ENCODE assay signal across 18 cellular contexts in genomic region chr4:8390604-8391003, GRCh38. TPM values are rescaled to one million over a fixed set of nuclear protein-coding genes. Genes with fewer than 3 reads are reported as not detected.
DNase-seq lines count a peak whose midpoint lies in the region; ATAC-seq and TF ChIP-seq lines count a peak whose summit lies in the region.
"Had no signal": no experiment of that assay in that cellular context is flagged by ENCODE, and none has a peak within 500 bp of the region (broad histone marks: within the 10 kb centered on the region; RNA-seq: fewer than 3 reads in every experiment).

No MANE protein-coding gene starts in this region.

- H3K4me1 ChIP-seq in left ventricle myocardium inferior, result peaks cover 50% of the 10 kb centered on the region
- H3K4me1 ChIP-seq in neural progenitor cell, result peaks cover 19% of the 10 kb centered on the region
- H3K4me1 ChIP-seq in A673 (ENCODE audit: insufficient read depth, low read length, poor library complexity, severe bottlenecking), result peaks cover 6% of the 10 kb centered on the region
- H3K4me1 ChIP-seq in Caco-2, result peaks cover 7% of the 10 kb centered on the region
- H3K4me1 ChIP-seq: BE2C had no signal

- no peaks in the 10 kb centered on the region for H3K27me3 ChIP-seq in left ventricle myocardium inferior (ENCODE audit: low read depth)
- no peaks in the 10 kb centered on the region for H3K27me3 ChIP-seq in neural progenitor cell
- H3K27me3 ChIP-seq in A673 (replicated peaks; ENCODE audit: insufficient read depth, low read depth, low read length, poor library complexity), result no peaks in the 10 kb centered on the region
- H3K27me3 ChIP-seq in Caco-2 (replicated peaks; ENCODE audit: control insufficient read depth, insufficient read depth, low read length), result no peaks in the 10 kb centered on the region
- H3K27me3 ChIP-seq: BE2C had no signal

- H3K4me3 Mint-ChIP-seq in activated T-helper 17 cell treated with anti-CD3 and anti-CD28 coated beads, Interleukin-2, amount 50 U/mL, for 72 hours, result no peak overlapping the region
- no peak overlapping the region for H3K4me3 Mint-ChIP-seq in neural progenitor cell
- no peak overlapping the region for H3K4me3 Mint-ChIP-seq in Caco-2 (ENCODE audit: unreplicated experiment)
- H3K4me3 Mint-ChIP-seq: CD8-positive, alpha-beta T cell had no signal

- no peak for TF ChIP-seq CTCF in left ventricle myocardium inferior (IDR thresholded peaks at IDR 0.05; ENCODE audit: borderline replicate concordance)
- no peak for TF ChIP-seq CTCF in neural progenitor cell (IDR thresholded peaks at IDR 0.05)
- TF ChIP-seq CTCF in A673 (conservative IDR thresholded peaks at IDR 0.05; ENCODE audit: low read depth, low read length), result no peak
- no peak for TF ChIP-seq CTCF in Caco-2 (IDR thresholded peaks at IDR 0.05; ENCODE audit: insufficient read depth in 1 of 2, low read depth in 1 of 2, low read length in 1 of 2, severe bottlenecking in 1 of 2, unreplicated experiment in 1 of 2)

- no peak overlapping the region for H3K9ac ChIP-seq in neural progenitor cell

- H3K9me3 ChIP-seq in left ventricle myocardium inferior (replicated peaks) (no peaks in the 10 kb centered on the region), neural progenitor cell (ENCODE audit: low read depth) (no peaks in the 10 kb centered on the region), A673 (ENCODE audit: low read depth, low read length, poor library complexity, severe bottlenecking) (no peaks in the 10 kb centered on the region), Caco-2 (no peaks in the 10 kb centered on the region)
- H3K9me3 ChIP-seq: BE2C had no signal

- no peaks in the 10 kb centered on the region for H4K20me1 ChIP-seq in neural progenitor cell (ENCODE audit: low read depth)

- CTCF ChIA-PET in A673 (lab: Charles Lee) (no interaction called here), Caco-2 (lab: Charles Lee) (no interaction called here)

- H3K4me1 Mint-ChIP-seq in activated T-helper 17 cell treated with anti-CD3 and anti-CD28 coated beads, Interleukin-2, amount 50 U/mL, for 72 hours, result peaks cover 5% of the 10 kb centered on the region
- H3K4me1 Mint-ChIP-seq in neural progenitor cell (peaks cover 40% of the 10 kb centered on the region), Caco-2 (ENCODE audit: low read depth, unreplicated experiment) (peaks cover 6% of the 10 kb centered on the region)

- H3K4me2 ChIP-seq in neural progenitor cell, result no peak overlapping the region

- peaks cover 91% of the 10 kb centered on the region for H3K36me3 Mint-ChIP-seq in activated T-helper 17 cell treated with anti-CD3 and anti-CD28 coated beads, Interleukin-2, amount 50 U/mL, for 72 hours (ENCODE audit: low read depth)
- peaks cover 10% of the 10 kb centered on the region for H3K36me3 Mint-ChIP-seq in neural progenitor cell
- no peaks in the 10 kb centered on the region for H3K36me3 Mint-ChIP-seq in Caco-2 (ENCODE audit: insufficient read depth, unreplicated experiment)

- POLR2A ChIA-PET in A673 (lab: Charles Lee; ENCODE audit: low non-redundant PET) (no interaction called here), Caco-2 (lab: Charles Lee) (no interaction called here)

- peaks cover 10% of the 10 kb centered on the region for H3F3A ChIP-seq in neural progenitor cell (ENCODE audit: low read depth)

- ATAC-seq in Right ventricle myocardium superior (ENCODE audit: poor library complexity), result no peak
- ATAC-seq in activated T-helper 17 cell treated with anti-CD3 and anti-CD28 coated beads, Interleukin-2, amount 50 U/mL, for 72 hours (replicated peaks), result no peak
- ATAC-seq: CD8-positive, alpha-beta T cell had no signal

- no peak overlapping the region for H3K4me3 ChIP-seq in left ventricle myocardium inferior
- H3K4me3 ChIP-seq in neural progenitor cell, result no peak overlapping the region
- H3K4me3 ChIP-seq in A673 (ENCODE audit: low read depth, low read length, poor library complexity, severe bottlenecking), result no peak overlapping the region
- no peak overlapping the region for H3K4me3 ChIP-seq in Caco-2 (ENCODE audit: low read depth, low read length)

- H3K27me3 Mint-ChIP-seq in activated T-helper 17 cell treated with anti-CD3 and anti-CD28 coated beads, Interleukin-2, amount 50 U/mL, for 72 hours, result no peaks in the 10 kb centered on the region
- H3K27me3 Mint-ChIP-seq in neural progenitor cell (ENCODE audit: insufficient read depth, low read depth) (peaks cover 10% of the 10 kb centered on the region), Caco-2 (ENCODE audit: insufficient read depth, unreplicated experiment) (no peaks in the 10 kb centered on the region)

- H3K27ac Mint-ChIP-seq in activated T-helper 17 cell treated with anti-CD3 and anti-CD28 coated beads, Interleukin-2, amount 50 U/mL, for 72 hours, result peak overlapping the region; percentile 79
- peak overlapping the region; percentile 25 for H3K27ac Mint-ChIP-seq in neural progenitor cell
- no peak overlapping the region for H3K27ac Mint-ChIP-seq in Caco-2 (ENCODE audit: unreplicated experiment)
- H3K27ac Mint-ChIP-seq: CD8-positive, alpha-beta T cell had no signal

- DNase-seq in left ventricle myocardium inferior (no peak), Right ventricle myocardium superior (no peak), neural progenitor cell (ENCODE audit: low spot score) (no peak), GM03348 (ENCODE audit: low spot score) (no peak), A673 (ENCODE audit: low spot score) (no peak), SKM-1 treated with dmso at 0.1 percent for 144 hours (lab: John Stamatoyannopoulos, UW; ENCODE audit: unreplicated experiment) (no peak), Caco-2 (no peak)
- DNase-seq: 8988T; BE2C; CD8-positive, alpha-beta T cell; KBM-7; MV-4-11; NCI-H187; NCI-H2227 treated with DMSO at 0.1 percent for 48 hours; NCI-H510A treated with DMSO at 0.1 percent for 48 hours; NCI-H774; SIG-M5 had no signal

- no peak overlapping the region for H2AFZ ChIP-seq in neural progenitor cell (replicated peaks)

- H3K36me3 ChIP-seq in left ventricle myocardium inferior (peaks cover 61% of the 10 kb centered on the region), neural progenitor cell (no peaks in the 10 kb centered on the region), A673 (ENCODE audit: insufficient read depth, low read length, poor library complexity, severe bottlenecking) (no peaks in the 10 kb centered on the region), Caco-2 (ENCODE audit: control insufficient read depth, insufficient read depth, low read length) (no peaks in the 10 kb centered on the region)
- H3K36me3 ChIP-seq: BE2C had no signal

- H3K79me2 ChIP-seq in neural progenitor cell (ENCODE audit: low read depth), result no peaks in the 10 kb centered on the region

- H3K27ac ChIP-seq in left ventricle myocardium inferior (replicated peaks), result peak overlapping the region; percentile 47
- H3K27ac ChIP-seq in neural progenitor cell, result no peak overlapping the region
- no peak overlapping the region for H3K27ac ChIP-seq in A673 (ENCODE audit: low read depth, low read length, poor library complexity, severe bottlenecking)

- intact Hi-C loops in left ventricle myocardium inferior (cut with micrococcal nuclease), result no loop called here
- intact Hi-C loops in Right ventricle myocardium superior (cut with DNase I), result loop anchor here (10.0 kb wide), 1 partner anchor 46 kb away; no protein-coding TSS in a partner anchor
- intact Hi-C loops in A673 (cut with micrococcal nuclease; ENCODE audit: unreplicated experiment), result no loop called here
- intact Hi-C loops in Caco-2 (cut with micrococcal nuclease; ENCODE audit: unreplicated experiment), result no loop called here

- BruUV-seq in A673 (replicated peaks; lab: Mats Ljungman, UMichigan) (no TSS peak), Caco-2 (replicated peaks; lab: Mats Ljungman, UMichigan) (no TSS peak)

- H3K9me3 Mint-ChIP-seq in activated T-helper 17 cell treated with anti-CD3 and anti-CD28 coated beads, Interleukin-2, amount 50 U/mL, for 72 hours, result no peaks in the 10 kb centered on the region
- no peaks in the 10 kb centered on the region for H3K9me3 Mint-ChIP-seq in neural progenitor cell
- H3K9me3 Mint-ChIP-seq in Caco-2 (ENCODE audit: unreplicated experiment), result no peaks in the 10 kb centered on the region
- H3K9me3 Mint-ChIP-seq: CD8-positive, alpha-beta T cell had no signal

RNA-seq across cellular contexts. Expression of gene ACOX3, which starts 49.9 kb away (rescaled TPM):
- total RNA-seq in left ventricle myocardium inferior, result 22.0 TPM
- 22.5 TPM for total RNA-seq in Right ventricle myocardium superior
- 10 to 100 TPM; 34.4 to 63.6 TPM for total RNA-seq in activated T-helper 17 cell treated with anti-CD3 and anti-CD28 coated beads, Interleukin-2, amount 50 U/mL, for 72 hours
- 14.0 and 20.1 TPM in 2 replicates for total RNA-seq in neural progenitor cell (ENCODE audit: low replicate concordance)
- total RNA-seq in A673 (2021), result 14.3 and 18.9 TPM in 2 replicates
- 11.5 and 14.1 TPM in 2 replicates for total RNA-seq in Caco-2 (2022)

RNA-seq across cellular contexts. Expression of gene TRMT44, which starts 50.0 kb away (rescaled TPM):
- total RNA-seq in left ventricle myocardium inferior, result 9.2 TPM
- 8.4 TPM for total RNA-seq in Right ventricle myocardium superior
- 10 to 100 TPM; 24.0 to 37.3 TPM for total RNA-seq in activated T-helper 17 cell treated with anti-CD3 and anti-CD28 coated beads, Interleukin-2, amount 50 U/mL, for 72 hours
- total RNA-seq in neural progenitor cell (ENCODE audit: low replicate concordance), result 19.9 and 24.2 TPM in 2 replicates
- 22.4 and 22.9 TPM in 2 replicates for total RNA-seq in A673 (2021)
- total RNA-seq in Caco-2 (2022), result 22.3 and 23.4 TPM in 2 replicates
